16 cellular contexts compared by ENCODE assay signal in genomic region chrX:134948333-134949241, GRCh38. TPM values are rescaled to one million over a fixed set of nuclear protein-coding genes. Genes with fewer than 3 reads are reported as not detected.
DNase-seq lines count a peak whose midpoint lies in the region; ATAC-seq and TF ChIP-seq lines count a peak whose summit lies in the region.
"Had no signal": no experiment of that assay in that cellular context is flagged by ENCODE, and none has a peak within 500 bp of the region (broad histone marks: within the 10 kb centered on the region; RNA-seq: fewer than 3 reads in every experiment).

No MANE protein-coding gene starts in this region.

- H3K27me3 ChIP-seq in adrenal gland = no peaks in the 10 kb centered on the region
- H3K27me3 ChIP-seq: BE2C, right atrium auricular region had no signal

- WGBS in adrenal gland, 4 donors = 23 to 43% (median 37%) methylated on average over 2 to 3 of the region's 3 CpGs

- intact Hi-C loops in adrenal gland (cut with DNase I) = no loop called here

- H3K36me3 ChIP-seq in adrenal gland (replicated peaks in 1 of 2) = no peaks in the 10 kb centered on the region
- H3K36me3 ChIP-seq: BE2C, right atrium auricular region had no signal

- no peak overlapping the region for H3K4me3 ChIP-seq in adrenal gland
- H3K4me3 ChIP-seq: right atrium auricular region had no signal

- DNase-seq in ACHN = peak; percentile 60
- DNase-seq in HT1080 (ENCODE audit: low read depth) = peak; percentile 59
- peak; percentile 20 to 64 (median 44) for DNase-seq in adrenal gland
- DNase-seq in iris pigment epithelial cell (ENCODE audit: low read depth) = peak; percentile 78
- DNase-seq in caudate nucleus (lab: John Stamatoyannopoulos, UW) = no peak
- no peak for DNase-seq in activated CD4-positive, alpha-beta T cell treated with anti-CD3 and anti-CD28 coated beads for 1 hour
- no peak for DNase-seq in activated naive CD4-positive, alpha-beta T cell treated with anti-CD3 and anti-CD28 coated beads, Interleukin-2, amount 50 U/mL, for 72 hours (ENCODE audit: low spot score in 2 of 2)
- DNase-seq: activated CD4-positive, alpha-beta memory T cell treated with anti-CD3 and anti-CD28 coated beads for 36 hours; activated naive CD4-positive, alpha-beta T cell treated with anti-CD3 and anti-CD28 coated beads, Interleukin-2, amount 10 ng/mL, durations not matched to agents 7 days and 5 days; BE2C; effector CD8-positive, alpha-beta T cell; hippocampal formation; NCI-H526 treated with DMSO at 0.1 percent for 48 hours; T-helper 1 cell had no signal

- TF ChIP-seq CTCF in adrenal gland (IDR thresholded peaks at IDR 0.05) = no peak

- H3K9me3 ChIP-seq in adrenal gland (replicated peaks in 1 of 3) = no peaks in the 10 kb centered on the region
- H3K9me3 ChIP-seq: BE2C, right atrium auricular region had no signal

- peaks cover 0 to 9% of the 10 kb centered on the region in 2 donors for H3K4me1 ChIP-seq in adrenal gland (replicated peaks in 1 of 2)
- H3K4me1 ChIP-seq: BE2C, right atrium auricular region had no signal

- in situ Hi-C loops in ACHN (cut with HindIII; ENCODE audit: low pct_ligation_motif_present, low pct_unique_long_range_greater_than_20kb, low sequenced_read_pairs) = no loop called here

- TF ChIP-seq POLR2A in adrenal gland (IDR thresholded peaks at IDR 0.05) = no peak

- no peaks in the 10 kb centered on the region for H3K36me3 Mint-ChIP-seq in activated naive CD4-positive, alpha-beta T cell treated with anti-CD3 and anti-CD28 coated beads, Interleukin-2, amount 50 U/mL, for 72 hours
- H3K36me3 Mint-ChIP-seq: activated CD4-positive, alpha-beta memory T cell treated with anti-CD3 and anti-CD28 coated beads for 36 hours; activated naive CD4-positive, alpha-beta T cell treated with anti-CD3 and anti-CD28 coated beads, Interleukin-2, amount 10 ng/mL, durations not matched to agents 7 days and 5 days had no signal

- H3K27ac ChIP-seq in adrenal gland (peak overlapping the region; percentile 50 to 85 (median 68)), caudate nucleus (ENCODE audit: low read depth, low read length) (no peak overlapping the region)
- H3K27ac ChIP-seq: right atrium auricular region had no signal

- no peak overlapping the region for H3K27ac Mint-ChIP-seq in activated naive CD4-positive, alpha-beta T cell treated with anti-CD3 and anti-CD28 coated beads, Interleukin-2, amount 50 U/mL, for 72 hours
- H3K27ac Mint-ChIP-seq: activated CD4-positive, alpha-beta memory T cell treated with anti-CD3 and anti-CD28 coated beads for 36 hours; activated naive CD4-positive, alpha-beta T cell treated with anti-CD3 and anti-CD28 coated beads, Interleukin-2, amount 10 ng/mL, durations not matched to agents 7 days and 5 days had no signal

- no peaks in the 10 kb centered on the region for H3K9me3 Mint-ChIP-seq in activated naive CD4-positive, alpha-beta T cell treated with anti-CD3 and anti-CD28 coated beads, Interleukin-2, amount 50 U/mL, for 72 hours
- H3K9me3 Mint-ChIP-seq: activated CD4-positive, alpha-beta memory T cell treated with anti-CD3 and anti-CD28 coated beads for 36 hours; activated naive CD4-positive, alpha-beta T cell treated with anti-CD3 and anti-CD28 coated beads, Interleukin-2, amount 10 ng/mL, durations not matched to agents 7 days and 5 days had no signal

- ATAC-seq in GM21717 (IDR thresholded peaks at IDR 0.05; ENCODE audit: unreplicated experiment) = no peak
- no peak for ATAC-seq in activated naive CD4-positive, alpha-beta T cell treated with anti-CD3 and anti-CD28 coated beads, Interleukin-2, amount 50 U/mL, for 72 hours

RNA-seq across cellular contexts. Expression of gene MOSPD1, which starts 33.5 kb away (rescaled TPM):
- total RNA-seq in HT1080 (2014; rRNA removed; shearing (Covaris generic)) = 14.1 and 17.4 TPM in 2 replicates
- 11.9 and 12.1 TPM in 2 replicates for polyA plus RNA-seq in HT1080 (2015; cell fraction: cytosol; rRNA removed)
- 8.7 TPM in 2 replicates for polyA plus RNA-seq in HT1080 (2015; cell fraction: nucleus; rRNA removed)
- total RNA-seq in adrenal gland = 100 to 1,000 TPM in 1 of 8 donors, 10 to 100 TPM in 7; 16.6 to 104 (median 26.2) TPM
- 10 to 100 TPM in 2 of 3 donors, 1 to 10 TPM in 1; 7.0 to 38.3 (median 12.9) TPM for polyA plus RNA-seq in adrenal gland
- total RNA-seq in activated naive CD4-positive, alpha-beta T cell treated with anti-CD3 and anti-CD28 coated beads, Interleukin-2, amount 50 U/mL, for 72 hours = 10 to 100 TPM in 1 of 2 donors, 1 to 10 TPM in 1; 8.1 to 12.2 TPM

RNA-seq across cellular contexts. Expression of gene SMIM10, which starts 42.2 kb away (rescaled TPM):
- total RNA-seq in HT1080 (2014; rRNA removed; shearing (Covaris generic)) = not detected in 2 replicates
- 0.05 TPM in 1 of 2 replicates, not detected in the other for polyA plus RNA-seq in HT1080 (2015; cell fraction: cytosol; rRNA removed)
- not detected in 2 replicates for polyA plus RNA-seq in HT1080 (2015; cell fraction: nucleus; rRNA removed)
- 10 to 100 TPM in 5 of 8 donors, 1 to 10 TPM in 3; 6.9 to 22.0 (median 11.9) TPM for total RNA-seq in adrenal gland
- 10 to 100 TPM; 14.5 to 27.4 (median 23.6) TPM for polyA plus RNA-seq in adrenal gland
- total RNA-seq in activated naive CD4-positive, alpha-beta T cell treated with anti-CD3 and anti-CD28 coated beads, Interleukin-2, amount 50 U/mL, for 72 hours = 1 to 10 TPM in 1 of 2 donors, under 1 TPM in 1; 0.39 to 1.5 TPM

Comparison
In these comparisons a context has a peak if more than half of its experiments do, and no peak if none do; other contexts are left out.
1. DNase-seq: peak in ACHN (single experiment), HT1080 (single experiment), adrenal gland (7 of 7) and iris pigment epithelial cell (single experiment); none in caudate nucleus (0 of 61), activated CD4-positive, alpha-beta T cell treated with anti-CD3 and anti-CD28 coated beads for 1 hour (single experiment) and activated naive CD4-positive, alpha-beta T cell treated with anti-CD3 and anti-CD28 coated beads, Interleukin-2, amount 50 U/mL, for 72 hours (0 of 2).